8 cellular contexts compared by ENCODE assay signal in the genomic region with DNA sequence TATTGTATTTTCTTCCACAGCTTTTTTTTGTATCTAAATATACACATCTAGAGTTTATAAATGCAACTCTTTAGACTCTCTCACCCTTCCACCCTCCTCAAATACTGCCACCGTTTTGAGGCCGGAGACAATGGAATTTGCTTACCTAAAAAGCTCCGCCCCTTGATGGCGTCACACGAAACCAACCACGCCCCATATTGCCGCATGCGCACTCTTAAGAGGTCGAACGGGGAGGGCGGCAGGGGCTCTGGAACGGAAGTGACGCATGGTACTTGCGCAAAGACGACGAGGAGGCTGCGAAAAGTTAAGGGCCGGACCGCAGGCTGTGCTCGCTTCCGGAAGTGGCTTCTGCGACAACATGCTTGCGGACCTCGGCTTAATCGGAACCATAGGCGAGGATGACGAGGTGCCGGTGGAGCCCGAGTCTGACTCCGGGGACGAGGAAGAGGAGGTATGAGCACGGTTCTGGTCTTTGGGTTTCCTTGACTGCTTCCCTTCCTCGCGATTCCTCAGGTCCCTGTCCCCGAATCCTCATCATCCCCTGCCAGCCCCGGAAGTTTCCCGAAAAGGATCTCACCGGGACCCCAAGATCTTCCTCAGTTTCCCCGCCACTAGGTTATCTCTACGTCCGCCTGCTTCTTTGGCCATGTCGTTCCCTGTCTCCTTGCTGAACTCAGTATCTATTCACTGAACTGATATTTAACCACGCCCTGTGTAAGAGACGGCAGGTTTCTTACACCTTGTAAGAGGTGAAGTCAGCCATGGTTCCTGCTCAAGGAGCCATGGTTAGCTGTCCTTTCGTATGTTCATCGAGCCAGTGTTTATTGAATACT. TPM values are rescaled to one million over a fixed set of nuclear protein-coding genes. Genes with fewer than 3 reads are reported as not detected.
DNase-seq lines count a peak whose midpoint lies in the region; ATAC-seq and TF ChIP-seq lines count a peak whose summit lies in the region.

A gene with protein sequence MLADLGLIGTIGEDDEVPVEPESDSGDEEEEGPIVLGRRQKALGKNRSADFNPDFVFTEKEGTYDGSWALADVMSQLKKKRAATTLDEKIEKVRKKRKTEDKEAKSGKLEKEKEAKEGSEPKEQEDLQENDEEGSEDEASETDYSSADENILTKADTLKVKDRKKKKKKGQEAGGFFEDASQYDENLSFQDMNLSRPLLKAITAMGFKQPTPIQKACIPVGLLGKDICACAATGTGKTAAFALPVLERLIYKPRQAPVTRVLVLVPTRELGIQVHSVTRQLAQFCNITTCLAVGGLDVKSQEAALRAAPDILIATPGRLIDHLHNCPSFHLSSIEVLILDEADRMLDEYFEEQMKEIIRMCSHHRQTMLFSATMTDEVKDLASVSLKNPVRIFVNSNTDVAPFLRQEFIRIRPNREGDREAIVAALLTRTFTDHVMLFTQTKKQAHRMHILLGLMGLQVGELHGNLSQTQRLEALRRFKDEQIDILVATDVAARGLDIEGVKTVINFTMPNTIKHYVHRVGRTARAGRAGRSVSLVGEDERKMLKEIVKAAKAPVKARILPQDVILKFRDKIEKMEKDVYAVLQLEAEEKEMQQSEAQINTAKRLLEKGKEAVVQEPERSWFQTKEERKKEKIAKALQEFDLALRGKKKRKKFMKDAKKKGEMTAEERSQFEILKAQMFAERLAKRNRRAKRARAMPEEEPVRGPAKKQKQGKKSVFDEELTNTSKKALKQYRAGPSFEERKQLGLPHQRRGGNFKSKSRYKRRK (plus strand): TSS at position 326 of the 833 bp plus-strand sequence. CDS start 33 bp downstream, at position 359.

- peak within 1 kb of the TSS; percentile 98 for H3K27ac Mint-ChIP-seq in activated CD4-positive, alpha-beta T cell treated with anti-CD3 and anti-CD28 coated beads, Interleukin-2, amount 10 ng/mL, durations not matched to agents 7 days and 5 days

- TF ChIP-seq CTCF in BJ (IDR thresholded peaks at IDR 0.05; ENCODE audit: insufficient read depth, low read depth, low read length): no peak
- no peak for TF ChIP-seq CTCF in coronary artery (IDR thresholded peaks at IDR 0.05)

- H3K4me3 ChIP-seq in BJ (ENCODE audit: low read depth, low read length): peak within 1 kb of the TSS; percentile 84
- H3K4me3 ChIP-seq in coronary artery: peak within 1 kb of the TSS; percentile 84

- intact Hi-C loops in left colon (cut with DNase I, micrococcal nuclease): loop anchor here (5.0 kb wide), 1 partner anchor 87 kb away; no protein-coding TSS in a partner anchor

- ATAC-seq in GM19324 (IDR thresholded peaks at IDR 0.05; ENCODE audit: low FRiP score, unreplicated experiment) (peak; percentile 91), HG03469 (IDR thresholded peaks at IDR 0.05; ENCODE audit: unreplicated experiment) (peak; percentile 65), left colon (peak; percentile 97)

- peak within 1 kb of the TSS; percentile 93 for H3K4me3 Mint-ChIP-seq in activated CD4-positive, alpha-beta T cell treated with anti-CD3 and anti-CD28 coated beads, Interleukin-2, amount 10 ng/mL, durations not matched to agents 7 days and 5 days

- no peaks in the 10 kb centered on the region for H3K9me3 Mint-ChIP-seq in activated CD4-positive, alpha-beta T cell treated with anti-CD3 and anti-CD28 coated beads, Interleukin-2, amount 10 ng/mL, durations not matched to agents 7 days and 5 days

- peaks cover 28% of the 10 kb centered on the region for H3K36me3 Mint-ChIP-seq in activated CD4-positive, alpha-beta T cell treated with anti-CD3 and anti-CD28 coated beads, Interleukin-2, amount 10 ng/mL, durations not matched to agents 7 days and 5 days (ENCODE audit: low read depth)

- H3K4me1 Mint-ChIP-seq in activated CD4-positive, alpha-beta T cell treated with anti-CD3 and anti-CD28 coated beads, Interleukin-2, amount 10 ng/mL, durations not matched to agents 7 days and 5 days: peaks cover 20% of the 10 kb centered on the region

- peaks cover 10% of the 10 kb centered on the region for H3K36me3 ChIP-seq in BJ (ENCODE audit: control insufficient read depth, insufficient read depth, low read length)

- H3K27me3 Mint-ChIP-seq in activated CD4-positive, alpha-beta T cell treated with anti-CD3 and anti-CD28 coated beads, Interleukin-2, amount 10 ng/mL, durations not matched to agents 7 days and 5 days: no peaks in the 10 kb centered on the region

- DNase-seq in BJ (ENCODE audit: low read depth) (peak; percentile 93), NCI-H69 (lab: John Stamatoyannopoulos, UW) (peak; percentile 97), coronary artery (ENCODE audit: low spot score) (peak; percentile 97), left colon (peak; percentile 97 to 98)
- DNase-seq in activated CD4-positive, alpha-beta T cell treated with anti-CD3 and anti-CD28 coated beads, Interleukin-2, amount 10 ng/mL, durations not matched to agents 7 days and 5 days: peak; percentile 97
- peak; percentile 97 for DNase-seq in stimulated activated CD4-positive, alpha-beta T cell treated with anti-CD3 and anti-CD28 coated beads, Interleukin-1b, Interleukin-23, amount 100 ng/mL, for 48 hours

- H3K27ac ChIP-seq in coronary artery: peak within 1 kb of the TSS; percentile 82 to 91

- no peaks in the 10 kb centered on the region for H3K27me3 ChIP-seq in BJ (ENCODE audit: control insufficient read depth, insufficient read depth, low read length)

- POLR2A ChIA-PET in BJ (lab: Charles Lee): interaction anchor here (0.6 to 0.7 kb wide), 4 partner anchors 27 to 70 kb away, joined by 3 to 22 read pairs (median 5); no protein-coding TSS in a partner anchor
- POLR2A ChIA-PET in activated CD4-positive, alpha-beta T cell treated with anti-CD3 and anti-CD28 coated beads, Interleukin-2, amount 10 ng/mL, durations not matched to agents 7 days and 5 days (lab: Charles Lee): no interaction called here

- CTCF ChIA-PET in BJ (lab: Yijun Ruan, JAX): interaction anchor here (0.6 to 1.4 kb wide), 3 partner anchors 13 to 190 kb away, joined by 3 to 5 read pairs (median 3); no protein-coding TSS in a partner anchor
- CTCF ChIA-PET in activated CD4-positive, alpha-beta T cell treated with anti-CD3 and anti-CD28 coated beads, Interleukin-2, amount 10 ng/mL, durations not matched to agents 7 days and 5 days (lab: Charles Lee): interaction anchor here (0.6 to 1.8 kb wide), 6 partner anchors 18 to 174 kb away, joined by 3 to 6 read pairs (median 3); no protein-coding TSS in a partner anchor

RNA-seq across cellular contexts. Expression of the gene that starts here (rescaled TPM):
- 26.3 and 31.9 TPM in 2 replicates for polyA plus RNA-seq in BJ (2011; rRNA removed)
- 19.7 and 30.0 TPM in 2 replicates for polyA minus RNA-seq in BJ (2011; rRNA and poly(A)+ RNA removed)
- total RNA-seq in activated CD4-positive, alpha-beta T cell treated with anti-CD3 and anti-CD28 coated beads, Interleukin-2, amount 10 ng/mL, durations not matched to agents 7 days and 5 days: 10 to 100 TPM; 39.1 to 42.0 TPM
- total RNA-seq in left colon: 10 to 100 TPM; 28.3 TPM

Comparison
In these comparisons a context has a peak if more than half of its experiments do, and no peak if none do; other contexts are left out.
1. Peak in every context shown above with its lines: DNase-seq, ATAC-seq, H3K4me3 ChIP-seq and H3K27ac ChIP-seq.